In genomic region chr16:19699472-19699871, GRCh38 we compare ENCODE assay signal across 19 cellular contexts. TPM values are rescaled to one million over a fixed set of nuclear protein-coding genes. Genes with fewer than 3 reads are reported as not detected.
A peak's percentile ranks its signal among the peaks of the same experiment; 100 is the strongest.
DNase-seq lines count a peak whose midpoint lies in the region; ATAC-seq, FAIRE-seq and TF ChIP-seq lines count a peak whose summit lies in the region.
"Had no signal": no experiment of that assay in that cellular context is flagged by ENCODE, and none has a peak within 500 bp of the region (broad histone marks: within the 10 kb centered on the region; RNA-seq: fewer than 3 reads in every experiment).

No MANE protein-coding gene starts in this region.

- H3K4me3 ChIP-seq in BLaER1 (no peak overlapping the region), spleen (no peak overlapping the region)
- H3K4me3 ChIP-seq: pancreas had no signal

- H4K20me1 ChIP-seq in BLaER1 = peaks cover 68% of the 10 kb centered on the region

- no peak overlapping the region for H3K4me3 Mint-ChIP-seq in activated B cell treated with CpG ODN at 0.5 μM for 24 hours
- H3K4me3 Mint-ChIP-seq: endodermal cell; stimulated activated naive B cell treated with anti-CD40 and anti-IgM and Interleukin-4, amounts not matched to agents 10 μg/mL and 1 μg/mL and 100 μg/mL, for 72 hours; T-helper 2 cell treated with Interferon-gamma antibody and Interleukin-4, amounts not matched to agents 5 μg/mL and 100 μg/mL, for 36 hours had no signal

- H3K27me3 Mint-ChIP-seq in activated B cell treated with CpG ODN at 0.5 μM for 24 hours = no peaks in the 10 kb centered on the region
- H3K27me3 Mint-ChIP-seq: activated T-helper 17 cell treated with anti-CD3 and anti-CD28 coated beads, Interleukin-2, amount 50 U/mL, for 72 hours; stimulated activated naive B cell treated with anti-CD40 and anti-IgM and Interleukin-4, amounts not matched to agents 10 μg/mL and 1 μg/mL and 100 μg/mL, for 72 hours had no signal

- FAIRE-seq in frontal cortex (lab: Jason Lieb, UNC) = no peak
- FAIRE-seq: pancreas, urothelium cell line had no signal

- H3K4me1 Mint-ChIP-seq in activated B cell treated with CpG ODN at 0.5 μM for 24 hours = no peaks in the 10 kb centered on the region
- H3K4me1 Mint-ChIP-seq: endodermal cell had no signal

- TF ChIP-seq CTCF in activated B cell treated with CpG ODN at 0.5 μM for 24 hours (IDR thresholded peaks at IDR 0.05) (no peak), spleen (IDR thresholded peaks at IDR 0.05 in 8 of 11, conservative IDR thresholded peaks at IDR 0.05 in 3 of 11) (no peak)

- 95 to 100% (median 98%) methylated on average over 7 to 8 of the region's 8 CpGs for WGBS in spleen, 5 donors

- POLR2A ChIA-PET in activated B cell treated with CpG ODN at 0.5 μM for 24 hours (lab: Charles Lee) = no interaction called here

- peak overlapping the region; percentile 18 for H3K27ac Mint-ChIP-seq in activated B cell treated with CpG ODN at 0.5 μM for 24 hours
- H3K27ac Mint-ChIP-seq: endodermal cell; stimulated activated naive B cell treated with anti-CD40 and anti-IgM and Interleukin-4, amounts not matched to agents 10 μg/mL and 1 μg/mL and 100 μg/mL, for 72 hours; T-helper 2 cell treated with Interferon-gamma antibody and Interleukin-4, amounts not matched to agents 5 μg/mL and 100 μg/mL, for 36 hours had no signal

- H3K9me3 Mint-ChIP-seq in activated B cell treated with CpG ODN at 0.5 μM for 24 hours = no peaks in the 10 kb centered on the region
- H3K9me3 Mint-ChIP-seq: activated T-helper 17 cell treated with anti-CD3 and anti-CD28 coated beads, Interleukin-2, amount 50 U/mL, for 72 hours; endodermal cell; stimulated activated naive B cell treated with anti-CD40 and anti-IgM and Interleukin-4, amounts not matched to agents 10 μg/mL and 1 μg/mL and 100 μg/mL, for 72 hours; T-helper 2 cell treated with Interferon-gamma antibody and Interleukin-4, amounts not matched to agents 5 μg/mL and 100 μg/mL, for 36 hours had no signal

- peak overlapping the region; percentile 79 for H3K4me2 ChIP-seq in BLaER1

- ATAC-seq in activated B cell treated with CpG ODN at 0.5 μM for 24 hours (ENCODE audit: low read depth) = no peak
- ATAC-seq: activated CD4-positive, CD25-positive, alpha-beta regulatory T cell treated with anti-CD3 and anti-CD28 coated beads, Interleukin-2, amount 50 U/mL, for 24 hours; stimulated activated naive B cell treated with anti-CD40 and anti-IgM and Interleukin-4, amounts not matched to agents 10 μg/mL and 1 μg/mL and 100 μg/mL, for 72 hours had no signal

- CTCF ChIA-PET in activated B cell treated with CpG ODN at 0.5 μM for 24 hours (lab: Charles Lee) = no interaction called here

- intact Hi-C loops in activated B cell treated with CpG ODN at 0.5 μM for 24 hours (cut with micrococcal nuclease) (no loop called here), spleen (cut with DNase I; ENCODE audit: low total_unique reads) (no loop called here)

- H3K4me1 ChIP-seq in BLaER1 (peaks cover 42% of the 10 kb centered on the region), spleen (peaks cover 27 to 38% (median 31%) of the 10 kb centered on the region in 6 donors)

- H3K36me3 ChIP-seq in BLaER1 = peaks cover 68% of the 10 kb centered on the region
- peaks cover 0 to 82% (median 43%) of the 10 kb centered on the region in 6 donors for H3K36me3 ChIP-seq in spleen

- no peak for TF ChIP-seq POLR2A in spleen (IDR thresholded peaks at IDR 0.05)

- H3K27me3 ChIP-seq in BLaER1 = no peaks in the 10 kb centered on the region
- H3K27me3 ChIP-seq in layer of hippocampus (ENCODE audit: control insufficient read depth, insufficient read depth, low read length) = no peaks in the 10 kb centered on the region
- H3K27me3 ChIP-seq in spleen (replicated peaks in 1 of 7) = no peaks in the 10 kb centered on the region
- H3K27me3 ChIP-seq: pancreas had no signal

- H3K36me3 Mint-ChIP-seq in activated B cell treated with CpG ODN at 0.5 μM for 24 hours (ENCODE audit: low read depth) = peaks cover 80% of the 10 kb centered on the region

- DNase-seq in activated B cell treated with CpG ODN at 0.5 μM for 24 hours = no peak
- DNase-seq in spleen = peak; percentile 35
- no peak for DNase-seq in DMS 273 treated with DMSO at 0.1 percent for 48 hours (lab: John Stamatoyannopoulos, UW)
- no peak for DNase-seq in activated naive CD4-positive, alpha-beta T cell (lab: John Stamatoyannopoulos, UW)
- DNase-seq in frontal cortex (ENCODE audit: low spot score in 2 of 2) = no peak
- DNase-seq in NAMALWA (ENCODE audit: low spot score) = no peak
- DNase-seq: cerebellar nuclear complex; endodermal cell; KG1; OCI-M1; SIG-M5; stimulated activated naive B cell treated with anti-CD40 and anti-IgM and Interleukin-4, amounts not matched to agents 10 μg/mL and 1 μg/mL and 100 μg/mL, for 72 hours had no signal

- H3K9ac ChIP-seq in BLaER1 = no peak overlapping the region

- H3K9me3 ChIP-seq in BLaER1 (no peaks in the 10 kb centered on the region), spleen (no peaks in the 10 kb centered on the region)
- H3K9me3 ChIP-seq: pancreas had no signal

- H3K27ac ChIP-seq in BLaER1 (peak overlapping the region; percentile 40), layer of hippocampus (ENCODE audit: low read depth, low read length) (peak overlapping the region; percentile 40), spleen (no peak overlapping the region)

RNA-seq across cellular contexts. Expression of gene KNOP1, which starts 18.6 kb away (rescaled TPM):
- total RNA-seq in activated B cell treated with CpG ODN at 0.5 μM for 24 hours (19.0 and 20.5 TPM in 2 replicates), spleen (10 to 100 TPM in 4 of 7 donors, 1 to 10 TPM in 3; 8.1 to 13.7 (median 10.4) TPM), frontal cortex (20.0 TPM)
- polyA plus RNA-seq in spleen = 10 to 100 TPM in 1 of 3 donors, 1 to 10 TPM in 2; 7.1 to 10.7 (median 7.4) TPM

RNA-seq across cellular contexts. Expression of gene IQCK, which starts 18.6 kb away (rescaled TPM):
- total RNA-seq in activated B cell treated with CpG ODN at 0.5 μM for 24 hours (3.2 and 3.8 TPM in 2 replicates), spleen (10 to 100 TPM in 3 of 7 donors, 1 to 10 TPM in 4; 5.1 to 19.9 (median 8.3) TPM), frontal cortex (10.2 TPM)
- polyA plus RNA-seq in spleen = 1 to 10 TPM; 3.6 to 4.7 (median 4.5) TPM

Comparison
In these comparisons a context has a peak if more than half of its experiments do, and no peak if none do; other contexts are left out.
1. H3K27ac ChIP-seq: peak in BLaER1 (single experiment) and layer of hippocampus (single experiment); none in spleen (0 of 8).